8 cellular contexts compared by ENCODE assay signal in genomic region chr2:32627441-32627900, GRCh38. TPM values are rescaled to one million over a fixed set of nuclear protein-coding genes. Genes with fewer than 3 reads are reported as not detected.
DNase-seq lines count a peak whose midpoint lies in the region; ATAC-seq and TF ChIP-seq lines count a peak whose summit lies in the region.

No MANE protein-coding gene starts in this region.

- H3K27me3 Mint-ChIP-seq in naive B cell, result no peaks in the 10 kb centered on the region

- peak overlapping the region; percentile 64 for H3K27ac ChIP-seq in VCaP

- H3K9me3 Mint-ChIP-seq in naive B cell, result no peaks in the 10 kb centered on the region

- DNase-seq in AG09319 (ENCODE audit: extremely low read depth, low read depth) (no peak), naive B cell (no peak), ureter (ENCODE audit: low spot score) (peak; percentile 48)
- DNase-seq in NK-92 treated with Interleukin-12 subunit alpha and Interleukin-12 subunit beta, amount 100 ng/mL, for 24 hours (lab: John Stamatoyannopoulos, UW), result no peak

- TF ChIP-seq CTCF in AG09319 (IDR thresholded peaks at IDR 0.05; ENCODE audit: low read depth, low read length) (peak; percentile 26), VCaP (conservative IDR thresholded peaks at IDR 0.05) (no peak)

- ATAC-seq in GM18907 (IDR thresholded peaks at IDR 0.05; ENCODE audit: unreplicated experiment), result peak; percentile 37
- peak; percentile 22 for ATAC-seq in HG03108 (IDR thresholded peaks at IDR 0.05; ENCODE audit: unreplicated experiment)
- ATAC-seq in esophagus mucosa, result peak; percentile 46
- ATAC-seq in naive B cell (ENCODE audit: low read depth in 2 of 2), result peak; percentile 20 to 23

- peaks cover 22 to 32% (median 30%) of the 10 kb centered on the region in 3 donors for H3K4me1 Mint-ChIP-seq in naive B cell

- H3K27ac Mint-ChIP-seq in naive B cell, result peak overlapping the region; percentile 74 to 98 (median 95)

- H3K36me3 Mint-ChIP-seq in naive B cell, result peaks cover 0 to 4% of the 10 kb centered on the region in 2 donors

- H3K4me3 Mint-ChIP-seq in naive B cell, result peak overlapping the region; percentile 86 to 98 (median 96)

RNA-seq across cellular contexts. Expression of gene TTC27, which starts 0.4 kb away (rescaled TPM):
- total RNA-seq in esophagus mucosa, result 16.5 TPM
- 10 to 100 TPM; 22.5 to 30.0 (median 25.9) TPM for polyA plus RNA-seq in naive B cell (ENCODE audit: low read depth in 6 of 6)
- 29.4 TPM for total RNA-seq in ureter
